ENCODE assay signal across 8 cellular contexts in the genomic region with DNA sequence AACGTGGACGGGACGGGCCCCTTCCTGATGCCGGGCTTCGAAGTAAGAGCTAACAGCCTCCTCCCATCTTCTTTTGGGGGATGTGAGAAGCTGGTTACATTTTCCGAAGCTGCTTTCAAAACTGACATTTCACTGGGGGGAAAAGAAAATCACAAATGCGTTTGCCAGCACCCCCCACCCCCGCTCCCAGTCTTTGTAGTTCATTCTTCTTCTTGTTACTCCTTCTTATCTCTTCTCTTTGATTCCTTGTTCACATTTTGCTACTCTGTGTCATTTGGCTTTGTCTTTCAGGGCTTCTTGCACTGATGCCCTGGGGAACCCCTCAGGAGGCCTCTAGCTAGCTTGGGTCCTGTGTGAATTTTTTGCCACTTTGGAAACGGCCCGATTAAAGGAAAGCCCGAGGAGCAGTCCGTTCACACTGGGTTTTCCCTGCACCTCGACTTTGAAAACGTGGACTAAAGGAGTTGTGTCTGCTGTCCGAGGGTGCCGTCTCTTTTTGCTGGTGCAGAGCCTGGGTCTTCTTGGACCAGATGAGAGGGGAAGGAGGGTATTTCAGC. TPM values are rescaled to one million over a fixed set of nuclear protein-coding genes. Genes with fewer than 3 reads are reported as not detected.
DNase-seq lines count a peak whose midpoint lies in the region; ATAC-seq and TF ChIP-seq lines count a peak whose summit lies in the region.

No MANE protein-coding gene starts in this region.

- in situ Hi-C loops in transverse colon (cut with MboI; ENCODE audit: low pct_ligation_motif_present in 1 of 4, low pct_unique_long_range_greater_than_20kb in 1 of 4, low sequenced_read_pairs in 3 of 4) = loop anchor here in 2 of 4 donors (25.0 kb wide), 1 partner anchor 160 kb away; a partner anchor contains a TSS
- in situ Hi-C loops in G401 (cut with HindIII; ENCODE audit: low sequenced_read_pairs) = no loop called here

- H3K27me3 ChIP-seq in heart left ventricle (no peaks in the 10 kb centered on the region), transverse colon (no peaks in the 10 kb centered on the region)

- peaks cover 0 to 65% (median 31%) of the 10 kb centered on the region in 12 donors for H3K4me1 ChIP-seq in heart left ventricle
- peaks cover 24 to 48% (median 33%) of the 10 kb centered on the region in 4 donors for H3K4me1 ChIP-seq in transverse colon

- H3K4me3 ChIP-seq in heart left ventricle (peak overlapping the region; percentile 53 to 96 (median 76)), transverse colon (peak overlapping the region; percentile 75 to 96 (median 89))

- DNase-seq in heart left ventricle (no peak), cardiac septum (ENCODE audit: low spot score) (no peak), memory B cell (ENCODE audit: low spot score in 2 of 2) (no peak), transverse colon (no peak), G401 (ENCODE audit: low spot score) (no peak), NCI-H146 (lab: John Stamatoyannopoulos, UW) (no peak)
- DNase-seq in activated naive CD8-positive, alpha-beta T cell treated with anti-CD3 and anti-CD28 coated beads, Interleukin-2, amount 50 U/mL, for 16 hours (ENCODE audit: low read depth, low spot score) = peak; percentile 16

- intact Hi-C loops in heart left ventricle (cut with DNase I) (loop anchor here in 3 of 10 donors (2.0 to 5.0 kb wide), 2 partner anchors 55 to 56 kb away; a partner anchor contains a TSS), cardiac septum (cut with DNase I) (loop anchor here (2.0 kb wide), 1 partner anchor 56 kb away; a partner anchor contains a TSS), transverse colon (cut with DNase I; ENCODE audit: low total_unique reads) (loop anchor here (10.0 kb wide), 1 partner anchor 52 kb away; a partner anchor contains a TSS)

- no peaks in the 10 kb centered on the region for H3K36me3 ChIP-seq in heart left ventricle
- no peaks in the 10 kb centered on the region for H3K36me3 ChIP-seq in transverse colon

- ATAC-seq in heart left ventricle = no peak
- no peak for ATAC-seq in memory B cell (ENCODE audit: low read depth)
- no peak for ATAC-seq in GM21360 (IDR thresholded peaks at IDR 0.05; ENCODE audit: unreplicated experiment)

- no peak for TF ChIP-seq EP300 in transverse colon (IDR thresholded peaks at IDR 0.05; ENCODE audit: low read depth)

- peak overlapping the region; percentile 84 for H3K4me3 Mint-ChIP-seq in memory B cell

- no peaks in the 10 kb centered on the region for H3K27me3 Mint-ChIP-seq in memory B cell

- TF ChIP-seq POLR2A in heart left ventricle (IDR thresholded peaks at IDR 0.05) (no peak), transverse colon (IDR thresholded peaks at IDR 0.05) (no peak)

- H3K9me3 Mint-ChIP-seq in memory B cell = no peaks in the 10 kb centered on the region

- H3K36me3 Mint-ChIP-seq in memory B cell = peaks cover 1% of the 10 kb centered on the region

- peak overlapping the region in 10 of 12 donors; percentile 64 to 87 (median 80) for H3K27ac ChIP-seq in heart left ventricle
- H3K27ac ChIP-seq in transverse colon = peak overlapping the region; percentile 88 to 97 (median 92)

- H3K9me3 ChIP-seq in heart left ventricle (no peaks in the 10 kb centered on the region), transverse colon (no peaks in the 10 kb centered on the region)

- peak overlapping the region; percentile 61 for H3K27ac Mint-ChIP-seq in memory B cell

- 15 to 18% (median 17%) methylated on average over 16 of the region's 16 CpGs for WGBS in heart left ventricle, 4 donors
- 0 to 3% methylated on average over 2 to 16 of the region's 16 CpGs for WGBS in transverse colon (ENCODE audit: low coverage in 1 of 2), 2 donors

- TF ChIP-seq CTCF in heart left ventricle (IDR thresholded peaks at IDR 0.05) (no peak), transverse colon (IDR thresholded peaks at IDR 0.05) (peak in 1 of 5 experiments; percentile 8)

- H3K4me1 Mint-ChIP-seq in memory B cell = peaks cover 32% of the 10 kb centered on the region

RNA-seq across cellular contexts. Expression of a gene that starts 1.3 kb away (rescaled TPM):
- total RNA-seq in heart left ventricle (10 to 100 TPM; 22.4 to 39.5 (median 29.3) TPM), cardiac septum (28.1 TPM), transverse colon (10 to 100 TPM; 24.9 to 47.6 (median 35.6) TPM)
- 10 to 100 TPM; 26.9 to 38.6 TPM for polyA plus RNA-seq in heart left ventricle
- total RNA-seq in G401 (2014; rRNA removed; shearing (Covaris generic)) = 41.8 and 54.2 TPM in 2 replicates

RNA-seq across cellular contexts. Expression of a gene that starts 24.4 kb away (rescaled TPM):
- total RNA-seq in heart left ventricle (1 to 10 TPM in 4 of 9 donors, under 1 TPM in 5; 0.21 to 6.0 (median 0.86) TPM), cardiac septum (0.32 TPM), transverse colon (1 to 10 TPM in 1 of 4 donors, under 1 TPM in 2, not detected in 1; 0.79 to 1.8 (median 0.96) TPM)
- 1 to 10 TPM in 1 of 2 donors, under 1 TPM in 1; 0.23 to 1.1 TPM for polyA plus RNA-seq in heart left ventricle
- total RNA-seq in G401 (2014; rRNA removed; shearing (Covaris generic)) = not detected in 2 replicates

RNA-seq across cellular contexts. Expression of a gene that starts 36.6 kb away (rescaled TPM):
- total RNA-seq in heart left ventricle (10 to 100 TPM; 27.0 to 56.5 (median 35.0) TPM), cardiac septum (25.6 TPM), transverse colon (10 to 100 TPM in 3 of 4 donors, 1 to 10 TPM in 1; 2.8 to 40.4 (median 24.4) TPM)
- 10 to 100 TPM; 44.6 to 76.5 TPM for polyA plus RNA-seq in heart left ventricle
- total RNA-seq in G401 (2014; rRNA removed; shearing (Covaris generic)) = 62.9 and 74.7 TPM in 2 replicates

RNA-seq across cellular contexts. Expression of a gene that starts 55.8 kb away (rescaled TPM):
- total RNA-seq in heart left ventricle = 10 to 100 TPM; 11.5 to 27.1 (median 17.3) TPM
- polyA plus RNA-seq in heart left ventricle = 10 to 100 TPM; 21.5 to 38.7 TPM
- total RNA-seq in cardiac septum = 20.8 TPM
- 100 to 1,000 TPM in 1 of 4 donors, 10 to 100 TPM in 3; 23.6 to 134 (median 58.4) TPM for total RNA-seq in transverse colon
- total RNA-seq in G401 (2014; rRNA removed; shearing (Covaris generic)) = 42.5 and 71.1 TPM in 2 replicates

RNA-seq across cellular contexts. Expression of a gene that starts 56.0 kb away (rescaled TPM):
- total RNA-seq in heart left ventricle = 10 to 100 TPM; 10.0 to 29.3 (median 14.5) TPM
- 10 to 100 TPM; 15.5 to 17.3 TPM for polyA plus RNA-seq in heart left ventricle
- 14.1 TPM for total RNA-seq in cardiac septum
- 10 to 100 TPM; 40.0 to 45.3 (median 43.2) TPM for total RNA-seq in transverse colon
- total RNA-seq in G401 (2014; rRNA removed; shearing (Covaris generic)) = 58.4 and 70.7 TPM in 2 replicates
